In the genomic region with DNA sequence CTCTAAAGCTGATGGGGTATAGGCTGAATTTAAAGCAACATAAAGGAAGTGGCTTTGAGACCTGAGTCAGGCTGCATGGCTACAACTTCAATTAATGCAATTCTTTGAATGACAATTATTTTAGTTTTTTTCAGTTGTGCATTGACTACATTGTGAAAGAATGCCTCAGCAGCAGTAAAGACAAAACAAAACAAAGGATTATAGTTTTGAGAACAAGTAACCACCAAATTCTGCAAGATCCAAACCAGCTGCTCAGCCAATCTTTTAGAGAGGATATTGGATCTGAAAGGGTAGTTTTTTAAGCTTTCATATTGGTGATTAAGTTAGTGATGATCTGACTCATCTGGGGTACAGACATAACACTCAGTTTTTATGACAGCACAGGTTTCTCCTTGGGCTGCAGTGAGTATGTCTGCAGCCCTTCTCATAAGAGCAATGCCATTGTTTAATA, we compare ENCODE assay signal across 11 cellular contexts. TPM values are rescaled to one million over a fixed set of nuclear protein-coding genes. Genes with fewer than 3 reads are reported as not detected.
DNase-seq lines count a peak whose midpoint lies in the region; ATAC-seq and TF ChIP-seq lines count a peak whose summit lies in the region.
"Had no signal": no experiment of that assay in that cellular context is flagged by ENCODE, and none has a peak within 500 bp of the region (broad histone marks: within the 10 kb centered on the region; RNA-seq: fewer than 3 reads in every experiment).

No MANE protein-coding gene starts in this region.

- H3K27me3 Mint-ChIP-seq in activated naive CD8-positive, alpha-beta T cell treated with anti-CD3 and anti-CD28 coated beads, Interleukin-2, amount 50 U/mL, for 24 hours, result peaks cover 7% of the 10 kb centered on the region
- H3K27me3 Mint-ChIP-seq in activated naive CD8-positive, alpha-beta T cell treated with anti-CD3 and anti-CD28 coated beads for 36 hours, result peaks cover 4% of the 10 kb centered on the region
- peaks cover 26% of the 10 kb centered on the region for H3K27me3 Mint-ChIP-seq in stimulated activated naive CD8-positive, alpha-beta T cell treated with anti-CD3 and anti-CD28 coated beads, Interleukin-15, amount 100 ng/mL, for 72 hours
- peaks cover 33% of the 10 kb centered on the region for H3K27me3 Mint-ChIP-seq in stimulated activated memory B cell treated with anti-CD40 and anti-IgM and Interleukin-4, amounts not matched to agents 10 μg/mL and 1 μg/mL and 100 μg/mL, for 72 hours

- TF ChIP-seq CTCF in RWPE2 (IDR thresholded peaks at IDR 0.05; ENCODE audit: poor library complexity, severe bottlenecking) (no peak), GM10248 (IDR thresholded peaks at IDR 0.05; ENCODE audit: control extremely low read depth, extremely low read depth, low read depth, missing control alignments) (no peak)

- H3K4me1 Mint-ChIP-seq in activated naive CD8-positive, alpha-beta T cell treated with anti-CD3 and anti-CD28 coated beads, Interleukin-2, amount 50 U/mL, for 24 hours, result peaks cover 1% of the 10 kb centered on the region
- H3K4me1 Mint-ChIP-seq in activated naive CD8-positive, alpha-beta T cell treated with anti-CD3 and anti-CD28 coated beads for 36 hours, result no peaks in the 10 kb centered on the region
- H3K4me1 Mint-ChIP-seq in stimulated activated naive CD8-positive, alpha-beta T cell treated with anti-CD3 and anti-CD28 coated beads, Interleukin-15, amount 100 ng/mL, for 72 hours, result no peaks in the 10 kb centered on the region
- H3K4me1 Mint-ChIP-seq in stimulated activated memory B cell treated with anti-CD40 and anti-IgM and Interleukin-4, amounts not matched to agents 10 μg/mL and 1 μg/mL and 100 μg/mL, for 72 hours, result no peaks in the 10 kb centered on the region

- in situ Hi-C loops in KBM-7 (cut with MboI; ENCODE audit: low pct_unique_long_range_greater_than_20kb, low sequenced_read_pairs), result no loop called here

- POLR2A ChIA-PET in GM10248 (lab: Yijun Ruan, JAX), result no interaction called here

- peak; percentile 46 for ATAC-seq in activated naive CD8-positive, alpha-beta T cell treated with anti-CD3 and anti-CD28 coated beads, Interleukin-2, amount 50 U/mL, for 24 hours
- peak; percentile 94 for ATAC-seq in HG02610 (IDR thresholded peaks at IDR 0.05; ENCODE audit: unreplicated experiment)
- ATAC-seq in RWPE2 (ENCODE audit: low read depth), result peak; percentile 49; the same call in 1 of the 3 replicates
- ATAC-seq in stimulated activated naive CD8-positive, alpha-beta T cell treated with anti-CD3 and anti-CD28 coated beads, Interleukin-15, amount 100 ng/mL, for 72 hours, result peak; percentile 95
- ATAC-seq in stimulated activated memory B cell treated with anti-CD40 and anti-IgM and Interleukin-4, amounts not matched to agents 10 μg/mL and 1 μg/mL and 100 μg/mL, for 72 hours, result no peak

- CTCF ChIA-PET in GM10248 (lab: Yijun Ruan, JAX), result interaction anchor here (1.1 to 1.9 kb wide), 2 partner anchors 20 to 186 kb away, joined by 3 to 7 read pairs; no protein-coding TSS in a partner anchor

- H3K9me3 ChIP-seq in RWPE2 (ENCODE audit: severe bottlenecking), result no peaks in the 10 kb centered on the region

- DNase-seq in activated naive CD8-positive, alpha-beta T cell treated with anti-CD3 and anti-CD28 coated beads, Interleukin-2, amount 50 U/mL, for 24 hours, result no peak
- DNase-seq in activated naive CD8-positive, alpha-beta T cell treated with anti-CD3 and anti-CD28 coated beads for 36 hours, result no peak
- DNase-seq in RWPE2 (ENCODE audit: low spot score) (no peak), GM10248 (ENCODE audit: extremely low spot score) (no peak), KBM-7 (no peak)
- no peak for DNase-seq in stimulated activated naive CD8-positive, alpha-beta T cell treated with anti-CD3 and anti-CD28 coated beads, Interleukin-15, amount 100 ng/mL, for 72 hours
- DNase-seq: amygdala, NCI-H1048, SW 1271 had no signal

- no peak overlapping the region for H3K4me3 Mint-ChIP-seq in activated naive CD8-positive, alpha-beta T cell treated with anti-CD3 and anti-CD28 coated beads, Interleukin-2, amount 50 U/mL, for 24 hours
- H3K4me3 Mint-ChIP-seq in activated naive CD8-positive, alpha-beta T cell treated with anti-CD3 and anti-CD28 coated beads for 36 hours, result no peak overlapping the region
- H3K4me3 Mint-ChIP-seq in stimulated activated naive CD8-positive, alpha-beta T cell treated with anti-CD3 and anti-CD28 coated beads, Interleukin-15, amount 100 ng/mL, for 72 hours, result no peak overlapping the region
- H3K4me3 Mint-ChIP-seq in stimulated activated memory B cell treated with anti-CD40 and anti-IgM and Interleukin-4, amounts not matched to agents 10 μg/mL and 1 μg/mL and 100 μg/mL, for 72 hours, result no peak overlapping the region

- H3K36me3 Mint-ChIP-seq in activated naive CD8-positive, alpha-beta T cell treated with anti-CD3 and anti-CD28 coated beads, Interleukin-2, amount 50 U/mL, for 24 hours (ENCODE audit: low read depth), result no peaks in the 10 kb centered on the region
- peaks cover 2% of the 10 kb centered on the region for H3K36me3 Mint-ChIP-seq in activated naive CD8-positive, alpha-beta T cell treated with anti-CD3 and anti-CD28 coated beads for 36 hours
- H3K36me3 Mint-ChIP-seq in stimulated activated memory B cell treated with anti-CD40 and anti-IgM and Interleukin-4, amounts not matched to agents 10 μg/mL and 1 μg/mL and 100 μg/mL, for 72 hours, result peaks cover 7% of the 10 kb centered on the region

- H3K27ac ChIP-seq in RWPE2 (ENCODE audit: poor library complexity, severe bottlenecking), result no peak overlapping the region

- no peaks in the 10 kb centered on the region for H3K36me3 ChIP-seq in RWPE2 (ENCODE audit: low read depth)

- H3K4me3 ChIP-seq in RWPE2 (ENCODE audit: severe bottlenecking), result no peak overlapping the region

- no peaks in the 10 kb centered on the region for H3K27me3 ChIP-seq in RWPE2 (ENCODE audit: insufficient read depth, poor library complexity, severe bottlenecking)

- peaks cover 6% of the 10 kb centered on the region for H3K9me3 Mint-ChIP-seq in activated naive CD8-positive, alpha-beta T cell treated with anti-CD3 and anti-CD28 coated beads, Interleukin-2, amount 50 U/mL, for 24 hours
- H3K9me3 Mint-ChIP-seq in activated naive CD8-positive, alpha-beta T cell treated with anti-CD3 and anti-CD28 coated beads for 36 hours, result peaks cover 6% of the 10 kb centered on the region
- peaks cover 0 to 9% of the 10 kb centered on the region in 2 donors for H3K9me3 Mint-ChIP-seq in stimulated activated naive CD8-positive, alpha-beta T cell treated with anti-CD3 and anti-CD28 coated beads, Interleukin-15, amount 100 ng/mL, for 72 hours
- peaks cover 4% of the 10 kb centered on the region for H3K9me3 Mint-ChIP-seq in stimulated activated memory B cell treated with anti-CD40 and anti-IgM and Interleukin-4, amounts not matched to agents 10 μg/mL and 1 μg/mL and 100 μg/mL, for 72 hours

- no peaks in the 10 kb centered on the region for H3K4me1 ChIP-seq in RWPE2 (ENCODE audit: insufficient read depth, poor library complexity, severe bottlenecking)

- no peak overlapping the region for H3K27ac Mint-ChIP-seq in activated naive CD8-positive, alpha-beta T cell treated with anti-CD3 and anti-CD28 coated beads, Interleukin-2, amount 50 U/mL, for 24 hours
- H3K27ac Mint-ChIP-seq in activated naive CD8-positive, alpha-beta T cell treated with anti-CD3 and anti-CD28 coated beads for 36 hours, result no peak overlapping the region
- no peak overlapping the region for H3K27ac Mint-ChIP-seq in stimulated activated naive CD8-positive, alpha-beta T cell treated with anti-CD3 and anti-CD28 coated beads, Interleukin-15, amount 100 ng/mL, for 72 hours
- H3K27ac Mint-ChIP-seq in stimulated activated memory B cell treated with anti-CD40 and anti-IgM and Interleukin-4, amounts not matched to agents 10 μg/mL and 1 μg/mL and 100 μg/mL, for 72 hours, result no peak overlapping the region

RNA-seq across cellular contexts. Expression of a gene that starts 40.6 kb away (rescaled TPM):
- under 1 TPM; 0.04 TPM for total RNA-seq in activated naive CD8-positive, alpha-beta T cell treated with anti-CD3 and anti-CD28 coated beads for 36 hours

RNA-seq across cellular contexts. Expression of a gene that starts 41.6 kb away (rescaled TPM):
- total RNA-seq in activated naive CD8-positive, alpha-beta T cell treated with anti-CD3 and anti-CD28 coated beads for 36 hours, result 10 to 100 TPM; 45.3 to 51.1 TPM
